In the genomic region with DNA sequence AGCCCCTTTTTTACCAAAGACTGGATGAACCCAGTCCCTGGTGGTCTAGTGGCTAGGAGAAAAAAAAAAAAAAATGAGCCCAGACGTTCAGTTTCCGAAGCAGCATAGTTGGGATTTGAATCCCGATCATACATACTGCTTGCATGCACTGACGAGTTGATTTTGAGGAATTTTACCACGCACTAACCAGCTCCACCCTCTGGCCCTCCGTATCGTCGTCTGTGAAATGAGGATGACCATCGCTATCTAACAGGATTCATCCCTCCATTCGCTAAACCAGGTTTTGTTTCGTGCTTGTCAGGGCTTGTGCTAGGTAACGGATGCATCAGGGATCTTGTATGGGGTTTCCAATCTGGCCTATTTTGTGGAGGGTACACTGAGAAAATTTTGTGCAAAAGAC, we compare ENCODE assay signal across 8 cellular contexts. TPM values are rescaled to one million over a fixed set of nuclear protein-coding genes. Genes with fewer than 3 reads are reported as not detected.
DNase-seq lines count a peak whose midpoint lies in the region; TF ChIP-seq lines count a peak whose summit lies in the region.

No MANE protein-coding gene starts in this region.

- CTCF ChIA-PET in mammary epithelial cell (lab: Charles Lee; ENCODE audit: low non-redundant PET) = no interaction called here

- H3K9me2 ChIP-seq in Loucy (replicated peaks; ENCODE audit: low read depth, low read length) = no peaks in the 10 kb centered on the region

- DNase-seq in D341Med (ENCODE audit: low spot score) (peak; percentile 28), mammary epithelial cell (peak; percentile 37), lower leg skin (ENCODE audit: low spot score in 2 of 2) (no peak), transverse colon (no peak), NCI-H187 (lab: John Stamatoyannopoulos, UW) (no peak), glomerular visceral epithelial cell (ENCODE audit: extremely low spot score) (no peak), HT-29 (ENCODE audit: low spot score) (no peak)

- H3K9ac ChIP-seq in Loucy (ENCODE audit: low read depth, low read length, poor library complexity, severe bottlenecking) (peak overlapping the region; percentile 88), mammary epithelial cell (ENCODE audit: insufficient read depth, low read length) (peak overlapping the region; percentile 94)

- no peaks in the 10 kb centered on the region for H3K9me3 ChIP-seq in Loucy (ENCODE audit: insufficient read depth, low read depth, low read length)
- no peaks in the 10 kb centered on the region for H3K9me3 ChIP-seq in mammary epithelial cell (replicated peaks; ENCODE audit: insufficient read depth, low read length)
- H3K9me3 ChIP-seq in transverse colon = no peaks in the 10 kb centered on the region

- H3K4me2 ChIP-seq in Loucy (ENCODE audit: low read depth, low read length, poor library complexity, severe bottlenecking) (peak overlapping the region; percentile 85), mammary epithelial cell (ENCODE audit: insufficient read depth, low read depth, low read length) (peak overlapping the region; percentile 74)

- no peaks in the 10 kb centered on the region for H3F3A ChIP-seq in Loucy (ENCODE audit: low read depth)

- no peaks in the 10 kb centered on the region for H3K36me3 ChIP-seq in Loucy (ENCODE audit: insufficient read depth, low read length)
- peaks cover 20% of the 10 kb centered on the region for H3K36me3 ChIP-seq in mammary epithelial cell (ENCODE audit: insufficient read depth, low read length)
- peaks cover 0 to 7% (median 2%) of the 10 kb centered on the region in 4 donors for H3K36me3 ChIP-seq in transverse colon

- TF ChIP-seq POLR2A in lower leg skin (IDR thresholded peaks at IDR 0.05) (no peak), transverse colon (IDR thresholded peaks at IDR 0.05) (no peak)

- no peak for TF ChIP-seq EP300 in transverse colon (IDR thresholded peaks at IDR 0.05; ENCODE audit: low read depth)

- intact Hi-C loops in mammary epithelial cell (cut with micrococcal nuclease) (no loop called here), lower leg skin (cut with DNase I; ENCODE audit: low total_unique reads) (no loop called here), transverse colon (cut with DNase I; ENCODE audit: low total_unique reads) (no loop called here)

- H4K20me1 ChIP-seq in Loucy (ENCODE audit: insufficient read depth, low read length, poor library complexity, severe bottlenecking) (peaks cover 3% of the 10 kb centered on the region), mammary epithelial cell (ENCODE audit: insufficient read depth, low read length) (no peaks in the 10 kb centered on the region)

- H3K4me3 ChIP-seq in Loucy (ENCODE audit: low read length, poor library complexity, severe bottlenecking) (peak overlapping the region; percentile 99), mammary epithelial cell (replicated peaks in 1 of 3; ENCODE audit: insufficient read depth in 1 of 3, low read depth in 2 of 3, low read length in 3 of 3) (peak overlapping the region; percentile 72 to 92 (median 79)), lower leg skin (ENCODE audit: low read depth, poor library complexity, severe bottlenecking) (peak overlapping the region; percentile 47), transverse colon (peak overlapping the region; percentile 60 to 82 (median 72))

- TF ChIP-seq CTCF in Loucy (conservative IDR thresholded peaks at IDR 0.05; ENCODE audit: low read length) (no peak), mammary epithelial cell (conservative IDR thresholded peaks at IDR 0.05 in 1 of 2, IDR thresholded peaks at IDR 0.05 in 1 of 2; ENCODE audit: extremely low read depth in 1 of 2, insufficient read depth in 1 of 2, low read depth in 1 of 2, low read length in 2 of 2) (no peak), lower leg skin (IDR thresholded peaks at IDR 0.05) (no peak), transverse colon (IDR thresholded peaks at IDR 0.05) (no peak)

- no peaks in the 10 kb centered on the region for H3K27me3 ChIP-seq in Loucy (ENCODE audit: insufficient read depth, low read length, poor library complexity, severe bottlenecking)
- no peaks in the 10 kb centered on the region for H3K27me3 ChIP-seq in mammary epithelial cell (ENCODE audit: insufficient read depth, low read length)
- H3K27me3 ChIP-seq in transverse colon = no peaks in the 10 kb centered on the region

- no TSS peak for BruUV-seq in mammary epithelial cell (replicated peaks; lab: Mats Ljungman, UMichigan)

- H3K79me2 ChIP-seq in Loucy (ENCODE audit: insufficient read depth, low read length) (peaks cover 40% of the 10 kb centered on the region), mammary epithelial cell (ENCODE audit: insufficient read depth, low read length) (peaks cover 52% of the 10 kb centered on the region)

- H2AFZ ChIP-seq in Loucy (ENCODE audit: low read length) (peak overlapping the region; percentile 98), mammary epithelial cell (ENCODE audit: low read depth, low read length) (peak overlapping the region; percentile 100)

- H3K27ac ChIP-seq in mammary epithelial cell (ENCODE audit: insufficient read depth, low read depth, low read length) (peak overlapping the region; percentile 93), transverse colon (peak overlapping the region; percentile 96 to 97 (median 97))

- 2% methylated on average over 12 of the region's 12 CpGs for WGBS in mammary epithelial cell (ENCODE audit: low coverage, missing lambda C conversion rate)
- WGBS in lower leg skin, 2 donors = 3 to 5% methylated on average over 12 of the region's 12 CpGs
- 7 to 9% methylated on average over 10 to 12 of the region's 12 CpGs for WGBS in transverse colon (ENCODE audit: low coverage in 1 of 2), 2 donors

- dilution Hi-C loops in mammary epithelial cell (cut with HindIII; ENCODE audit: low sequenced_read_pairs) = no loop called here

- H3K4me1 ChIP-seq in Loucy (ENCODE audit: insufficient read depth, low read length, poor library complexity, severe bottlenecking) (peaks cover 27% of the 10 kb centered on the region), mammary epithelial cell (ENCODE audit: insufficient read depth, low read length) (peaks cover 12% of the 10 kb centered on the region), transverse colon (peaks cover 6 to 18% (median 10%) of the 10 kb centered on the region in 4 donors)

- in situ Hi-C loops in mammary epithelial cell (cut with MboI; ENCODE audit: low sequenced_read_pairs in 2 of 2) = no loop called here
- in situ Hi-C loops in transverse colon (cut with MboI; ENCODE audit: low pct_ligation_motif_present in 1 of 4, low pct_unique_long_range_greater_than_20kb in 1 of 4, low sequenced_read_pairs in 3 of 4) = no loop called here

RNA-seq across cellular contexts. Expression of gene PTS, which starts 0.8 kb away (rescaled TPM):
- 10 to 100 TPM; 47.5 to 66.4 TPM for total RNA-seq in mammary epithelial cell
- 38.4 TPM for polyA plus RNA-seq in mammary epithelial cell
- 13.0 TPM for polyA minus RNA-seq in mammary epithelial cell
- 10 to 100 TPM; 17.0 to 37.2 (median 22.4) TPM for total RNA-seq in lower leg skin
- total RNA-seq in transverse colon = 10 to 100 TPM in 2 of 4 donors, 1 to 10 TPM in 2; 9.7 to 29.1 (median 18.7) TPM
- total RNA-seq in HT-29 (2014; rRNA removed; shearing (Covaris generic)) = 28.3 and 44.7 TPM in 2 replicates

RNA-seq across cellular contexts. Expression of gene PLET1, which starts 33.7 kb away (rescaled TPM):
- total RNA-seq in mammary epithelial cell = not detected
- not detected for polyA plus RNA-seq in mammary epithelial cell
- polyA minus RNA-seq in mammary epithelial cell = not detected
- total RNA-seq in lower leg skin = not detected
- not detected for total RNA-seq in transverse colon
- not detected in 2 replicates for total RNA-seq in HT-29 (2014; rRNA removed; shearing (Covaris generic))

RNA-seq across cellular contexts. Expression of gene BCO2, which starts 51.7 kb away (rescaled TPM):
- 1 to 10 TPM; 3.8 to 4.9 TPM for total RNA-seq in mammary epithelial cell
- polyA plus RNA-seq in mammary epithelial cell = 1.5 TPM
- 10.7 TPM for polyA minus RNA-seq in mammary epithelial cell
- 1 to 10 TPM in 3 of 4 donors, under 1 TPM in 1; 0.98 to 5.7 (median 3.7) TPM for total RNA-seq in lower leg skin
- total RNA-seq in transverse colon = 10 to 100 TPM in 1 of 4 donors, 1 to 10 TPM in 3; 2.8 to 12.1 (median 4.0) TPM
- 0.84 and 3.8 TPM in 2 replicates for total RNA-seq in HT-29 (2014; rRNA removed; shearing (Covaris generic))

RNA-seq across cellular contexts. Expression of gene TEX12, which starts 59.8 kb away (rescaled TPM):
- total RNA-seq in mammary epithelial cell (under 1 TPM in 1 of 2 donors, not detected in 1; 0.50 TPM), lower leg skin (under 1 TPM in 2 of 4 donors, not detected in 2; 0.22 to 0.75 TPM), transverse colon (1 to 10 TPM in 1 of 4 donors, under 1 TPM in 1, not detected in 2; 0.96 to 1.3 TPM)
- not detected for polyA plus RNA-seq in mammary epithelial cell
- polyA minus RNA-seq in mammary epithelial cell = not detected
- not detected in 2 replicates for total RNA-seq in HT-29 (2014; rRNA removed; shearing (Covaris generic))

Comparison
In these comparisons a context has a peak if more than half of its experiments do, and no peak if none do; other contexts are left out.
1. DNase-seq: peak in D341Med (single experiment) and mammary epithelial cell (single experiment); none in lower leg skin (0 of 2), transverse colon (single experiment), NCI-H187 (0 of 2), glomerular visceral epithelial cell (single experiment) and HT-29 (single experiment).
2. H3K4me3 ChIP-seq: peak in every context shown above with its lines; median percentile 99 in Loucy; 79 in mammary epithelial cell; 72 in transverse colon; 47 in lower leg skin.